In genomic region chr11:61256710-61257482, GRCh38 we compare ENCODE assay signal across 1 cellular context.
TF ChIP-seq lines count a peak whose summit lies in the region.

No MANE protein-coding gene starts in this region.

TF ChIP-seq in H1, 55 proteins besides CTCF, POLR2A, EP300 and RAD21:
- no peak for TF ChIP-seq KDM1A (IDR thresholded peaks at IDR 0.05; ENCODE audit: borderline replicate concordance, low read length)
- no peak for TF ChIP-seq SIRT6 (IDR thresholded peaks at IDR 0.05; ENCODE audit: low read length)
- TF ChIP-seq TAF1 (IDR thresholded peaks at IDR 0.05; ENCODE audit: low read depth, low read length) = no peak
- no peak for TF ChIP-seq TAF7 (optimal IDR thresholded peaks at IDR 0.05; ENCODE audit: borderline replicate concordance, low read depth, low read length)
- no peak for TF ChIP-seq NRF1 (IDR thresholded peaks at IDR 0.05; ENCODE audit: low read depth, low read length)
- TF ChIP-seq POU5F1 (IDR thresholded peaks at IDR 0.05; ENCODE audit: low read depth, low read length) = no peak
- no peak for TF ChIP-seq SAP30 (IDR thresholded peaks at IDR 0.05; ENCODE audit: insufficient read depth, insufficient replicate concordance, low read length)
- no peak for TF ChIP-seq ZNF274 (IDR thresholded peaks at IDR 0.05; ENCODE audit: borderline replicate concordance, extremely low read depth, low read length)
- TF ChIP-seq EZH2 (IDR thresholded peaks at IDR 0.05; ENCODE audit: low read depth, low read length, severe bottlenecking) = no peak
- TF ChIP-seq CHD1 (IDR thresholded peaks at IDR 0.05; ENCODE audit: low read depth, low read length) = no peak
- TF ChIP-seq SIN3A (conservative IDR thresholded peaks at IDR 0.05 in 1 of 2, IDR thresholded peaks at IDR 0.05 in 1 of 2; ENCODE audit: low read depth in 1 of 2, low read length in 2 of 2) = no peak
- no peak for TF ChIP-seq JUN (IDR thresholded peaks at IDR 0.05; ENCODE audit: low read depth, low read length)
- TF ChIP-seq JUND (IDR thresholded peaks at IDR 0.05; ENCODE audit: low read length) = no peak
